Comparison of ENCODE assay signal across 7 cellular contexts in genomic region chr17:67246398-67246647, GRCh38. TPM values are rescaled to one million over a fixed set of nuclear protein-coding genes. Genes with fewer than 3 reads are reported as not detected.
DNase-seq lines count a peak whose midpoint lies in the region; ATAC-seq and TF ChIP-seq lines count a peak whose summit lies in the region.

No MANE protein-coding gene starts in this region.

- DNase-seq in HFF-Myc (ENCODE audit: extremely low read depth, low read depth) (no peak), WTC11 (ENCODE audit: low spot score) (no peak), right cardiac atrium (no peak), smooth muscle cell (lab: John Stamatoyannopoulos, UW; ENCODE audit: unreplicated experiment) (no peak), HPDE6-E6E7 (ENCODE audit: extremely low spot score) (no peak)
- no peak for DNase-seq in activated effector memory CD4-positive, alpha-beta T cell treated with anti-CD3 and anti-CD28 coated beads, Interleukin-2, amount 50 U/mL, for 16 hours

- H3K9me3 Mint-ChIP-seq in WTC11: no peaks in the 10 kb centered on the region

- peaks cover 35% of the 10 kb centered on the region for H3K79me2 ChIP-seq in smooth muscle cell (ENCODE audit: low read depth)

- no peak overlapping the region for H3K9ac ChIP-seq in smooth muscle cell (ENCODE audit: low read depth)

- CTCF ChIA-PET in WTC11 (lab: Charles Lee): no interaction called here

- peaks cover 27% of the 10 kb centered on the region for H4K20me1 ChIP-seq in smooth muscle cell (ENCODE audit: low read depth)

- H3K4me1 ChIP-seq in right cardiac atrium (ENCODE audit: control insufficient read depth, insufficient read depth, low read length) (no peaks in the 10 kb centered on the region), smooth muscle cell (ENCODE audit: low read depth) (peaks cover 24% of the 10 kb centered on the region)

- H3K4me1 Mint-ChIP-seq in WTC11: peaks cover 30% of the 10 kb centered on the region

- H3K4me3 ChIP-seq in HFF-Myc (replicated peaks; ENCODE audit: low read depth, low read length) (peak overlapping the region; percentile 86), right cardiac atrium (ENCODE audit: low read length) (peak overlapping the region; percentile 99), smooth muscle cell (peak overlapping the region; percentile 93)

- 49% methylated on average over 8 of the region's 8 CpGs for WGBS in right cardiac atrium
- WGBS in smooth muscle cell (ENCODE audit: low lambda C conversion rate): 5% methylated on average over 8 of the region's 8 CpGs

- peak; percentile 12 for ATAC-seq in WTC11
- ATAC-seq in right cardiac atrium: no peak
- no peak for ATAC-seq in GM18870 (IDR thresholded peaks at IDR 0.05; ENCODE audit: unreplicated experiment)

- H3K36me3 ChIP-seq in smooth muscle cell (ENCODE audit: low read depth): no peaks in the 10 kb centered on the region

- intact Hi-C loops in right cardiac atrium (cut with DNase I): no loop called here

- no peaks in the 10 kb centered on the region for H3K27me3 Mint-ChIP-seq in WTC11 (ENCODE audit: low read depth)

- peaks cover 6% of the 10 kb centered on the region for H3K36me3 Mint-ChIP-seq in WTC11

- H3K27ac ChIP-seq in right cardiac atrium (ENCODE audit: low read length) (no peak overlapping the region), smooth muscle cell (ENCODE audit: low read depth) (peak overlapping the region; percentile 60)

- H3K9me3 ChIP-seq in right cardiac atrium (ENCODE audit: control insufficient read depth, low read length) (no peaks in the 10 kb centered on the region), smooth muscle cell (replicated peaks; ENCODE audit: low read depth) (no peaks in the 10 kb centered on the region)

- peak overlapping the region; percentile 78 for H3K4me3 Mint-ChIP-seq in WTC11

- POLR2A ChIA-PET in WTC11 (lab: Charles Lee): no interaction called here

- peak overlapping the region; percentile 95 for H2AFZ ChIP-seq in smooth muscle cell (ENCODE audit: low read depth)

- H3K27ac Mint-ChIP-seq in WTC11: peak overlapping the region; percentile 51

- peak overlapping the region; percentile 96 for H3K4me2 ChIP-seq in smooth muscle cell

- TF ChIP-seq CTCF in HFF-Myc (IDR thresholded peaks at IDR 0.05; ENCODE audit: low read depth, low read length, missing control alignments) (no peak), WTC11 (IDR thresholded peaks at IDR 0.05) (no peak), smooth muscle cell (IDR thresholded peaks at IDR 0.05; ENCODE audit: borderline replicate concordance, insufficient read depth, poor library complexity, severe bottlenecking) (no peak)

- H3F3A ChIP-seq in smooth muscle cell (ENCODE audit: low read depth): peaks cover 4% of the 10 kb centered on the region

- H3K27me3 ChIP-seq in right cardiac atrium (ENCODE audit: control insufficient read depth, insufficient read depth): no peaks in the 10 kb centered on the region
- H3K27me3 ChIP-seq in smooth muscle cell (ENCODE audit: low read depth): no peaks in the 10 kb centered on the region

TF ChIP-seq in WTC11, 78 proteins besides CTCF, POLR2A, EP300 and RAD21:
- TF ChIP-seq NFYB (CRISPR knock-in tag; conservative IDR thresholded peaks at IDR 0.05; ENCODE audit: low read depth) (no peak), ZNF396 (CRISPR knock-in tag; IDR thresholded peaks at IDR 0.05; ENCODE audit: borderline replicate concordance) (no peak), FOXK1 (CRISPR knock-in tag; IDR thresholded peaks at IDR 0.05) (no peak), SP1 (CRISPR knock-in tag; conservative IDR thresholded peaks at IDR 0.05) (no peak), STAT6 (CRISPR knock-in tag; conservative IDR thresholded peaks at IDR 0.05; ENCODE audit: low read depth) (no peak), HMGXB4 (CRISPR knock-in tag; IDR thresholded peaks at IDR 0.05) (no peak)
- TF ChIP-seq, protein P1, sequence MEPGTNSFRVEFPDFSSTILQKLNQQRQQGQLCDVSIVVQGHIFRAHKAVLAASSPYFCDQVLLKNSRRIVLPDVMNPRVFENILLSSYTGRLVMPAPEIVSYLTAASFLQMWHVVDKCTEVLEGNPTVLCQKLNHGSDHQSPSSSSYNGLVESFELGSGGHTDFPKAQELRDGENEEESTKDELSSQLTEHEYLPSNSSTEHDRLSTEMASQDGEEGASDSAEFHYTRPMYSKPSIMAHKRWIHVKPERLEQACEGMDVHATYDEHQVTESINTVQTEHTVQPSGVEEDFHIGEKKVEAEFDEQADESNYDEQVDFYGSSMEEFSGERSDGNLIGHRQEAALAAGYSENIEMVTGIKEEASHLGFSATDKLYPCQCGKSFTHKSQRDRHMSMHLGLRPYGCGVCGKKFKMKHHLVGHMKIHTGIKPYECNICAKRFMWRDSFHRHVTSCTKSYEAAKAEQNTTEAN (CRISPR knock-in tag; IDR thresholded peaks at IDR 0.05): no peak
TF ChIP-seq in WTC11: peak in this region for 0.

RNA-seq across cellular contexts. Expression of gene HELZ, which starts 1.3 kb away (rescaled TPM):
- 46.5 to 49.1 TPM (median 47.4 TPM) in 3 replicates for total RNA-seq in WTC11 (2021)
- total RNA-seq in right cardiac atrium: 10 to 100 TPM; 32.2 to 43.9 (median 37.9) TPM
- 5.6 TPM for polyA plus RNA-seq in right cardiac atrium
- 34.4 and 67.4 TPM in 2 replicates for total RNA-seq in smooth muscle cell
- polyA plus RNA-seq in smooth muscle cell: 18.8 and 25.6 TPM in 2 replicates
